ENCODE assay signal across 10 cellular contexts in the genomic region with DNA sequence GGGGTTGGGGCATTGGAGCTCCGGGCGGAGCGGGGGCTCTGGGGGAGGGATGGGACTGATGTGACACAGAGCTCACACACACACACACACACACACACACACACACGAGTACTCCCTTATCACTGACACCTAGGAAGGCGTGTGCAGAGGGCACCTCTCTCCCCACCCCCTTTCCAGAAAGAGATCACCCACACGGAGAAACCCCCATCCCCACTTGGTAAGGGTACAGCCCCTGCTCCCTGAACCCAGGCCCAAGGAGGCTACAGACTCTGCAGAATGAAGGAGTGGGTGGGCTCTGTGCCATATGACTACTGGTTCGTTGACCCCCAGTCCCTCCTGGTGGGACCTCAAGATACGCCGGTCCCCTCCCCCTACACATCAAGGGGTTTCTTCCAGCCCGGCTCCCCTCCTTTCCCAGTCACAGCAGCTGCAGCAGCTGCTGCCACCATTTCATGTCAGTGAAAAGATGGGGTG. TPM values are rescaled to one million over a fixed set of nuclear protein-coding genes. Genes with fewer than 3 reads are reported as not detected.
A peak's percentile ranks its signal among the peaks of the same experiment; 100 is the strongest.
DNase-seq lines count a peak whose midpoint lies in the region; ATAC-seq and TF ChIP-seq lines count a peak whose summit lies in the region.
"Had no signal": no experiment of that assay in that cellular context is flagged by ENCODE, and none has a peak within 500 bp of the region (broad histone marks: within the 10 kb centered on the region; RNA-seq: fewer than 3 reads in every experiment).

No MANE protein-coding gene starts in this region.

- H3K4me1 Mint-ChIP-seq in nephron = peaks cover 60% of the 10 kb centered on the region

- CTCF ChIA-PET in mammary epithelial cell (lab: Charles Lee; ENCODE audit: low non-redundant PET) = no interaction called here

- peak overlapping the region; percentile 43 for H3K4me2 ChIP-seq in mammary epithelial cell (ENCODE audit: insufficient read depth, low read depth, low read length)

- H3K9ac ChIP-seq in mammary epithelial cell (ENCODE audit: insufficient read depth, low read length) = no peak overlapping the region

- in situ Hi-C loops in mammary epithelial cell (cut with MboI; ENCODE audit: low sequenced_read_pairs in 2 of 2) = no loop called here

- WGBS in heart left ventricle, 4 donors = 16 to 37% (median 22%) methylated on average over 8 to 10 of the region's 10 CpGs
- WGBS in mammary epithelial cell (ENCODE audit: low coverage, missing lambda C conversion rate) = 63% methylated on average over 4 of the region's 10 CpGs
- 11% methylated on average over 10 of the region's 10 CpGs for WGBS in urinary bladder

- peak overlapping the region; percentile 81 to 89 (median 83) for H3K4me3 Mint-ChIP-seq in nephron

- H3K27me3 ChIP-seq in heart left ventricle (peaks cover 0 to 31% (median 19%) of the 10 kb centered on the region in 9 donors), mammary epithelial cell (ENCODE audit: insufficient read depth, low read length) (peaks cover 15% of the 10 kb centered on the region)

- TF ChIP-seq CTCF in heart left ventricle (IDR thresholded peaks at IDR 0.05) (no peak), mammary epithelial cell (conservative IDR thresholded peaks at IDR 0.05 in 1 of 2, IDR thresholded peaks at IDR 0.05 in 1 of 2; ENCODE audit: extremely low read depth in 1 of 2, insufficient read depth in 1 of 2, low read depth in 1 of 2, low read length in 2 of 2) (no peak), nephron (IDR thresholded peaks at IDR 0.05; ENCODE audit: unreplicated experiment in 3 of 3) (no peak)

- peaks cover 50% of the 10 kb centered on the region for H3K27me3 Mint-ChIP-seq in nephron (ENCODE audit: low read depth)

- H3K9me3 Mint-ChIP-seq in nephron = no peaks in the 10 kb centered on the region

- H3K27ac ChIP-seq in heart left ventricle (peak overlapping the region in 1 of 12 donors; percentile 79), mammary epithelial cell (ENCODE audit: insufficient read depth, low read depth, low read length) (no peak overlapping the region), urinary bladder (ENCODE audit: low read depth) (no peak overlapping the region)

- H4K20me1 ChIP-seq in mammary epithelial cell (ENCODE audit: insufficient read depth, low read length) = no peaks in the 10 kb centered on the region

- H3K9me3 ChIP-seq in heart left ventricle = no peaks in the 10 kb centered on the region
- no peaks in the 10 kb centered on the region for H3K9me3 ChIP-seq in mammary epithelial cell (replicated peaks; ENCODE audit: insufficient read depth, low read length)

- BruUV-seq in mammary epithelial cell (replicated peaks; lab: Mats Ljungman, UMichigan) = no TSS peak

- TF ChIP-seq POLR2A in heart left ventricle (IDR thresholded peaks at IDR 0.05) = no peak

- ATAC-seq in heart left ventricle (no peak), Right ventricle myocardium superior (ENCODE audit: poor library complexity) (no peak), GM21723 (IDR thresholded peaks at IDR 0.05; ENCODE audit: unreplicated experiment) (no peak)

- dilution Hi-C loops in mammary epithelial cell (cut with HindIII; ENCODE audit: low sequenced_read_pairs) = no loop called here

- H3K4me1 ChIP-seq in heart left ventricle (peaks cover 0 to 55% (median 27%) of the 10 kb centered on the region in 12 donors), mammary epithelial cell (ENCODE audit: insufficient read depth, low read length) (peaks cover 8% of the 10 kb centered on the region), urinary bladder (ENCODE audit: insufficient read depth) (no peaks in the 10 kb centered on the region)

- H2AFZ ChIP-seq in mammary epithelial cell (ENCODE audit: low read depth, low read length) = no peak overlapping the region

- no peak for DNase-seq in heart left ventricle
- no peak for DNase-seq in Right ventricle myocardium superior
- no peak for DNase-seq in mammary epithelial cell
- DNase-seq in activated CD4-positive, CD25-positive, alpha-beta regulatory T cell treated with anti-CD3 and anti-CD28 coated beads, Interleukin-2, amount 50 U/mL, for 72 hours = no peak
- no peak for DNase-seq in NCI-H774 (lab: John Stamatoyannopoulos, UW)
- DNase-seq: activated gamma-delta T cell, C1 segment of cervical spinal cord had no signal

- no peaks in the 10 kb centered on the region for H3K36me3 ChIP-seq in heart left ventricle
- H3K36me3 ChIP-seq in mammary epithelial cell (ENCODE audit: insufficient read depth, low read length) = no peaks in the 10 kb centered on the region
- H3K36me3 ChIP-seq in urinary bladder (ENCODE audit: insufficient read depth) = no peaks in the 10 kb centered on the region

- no peaks in the 10 kb centered on the region for H3K36me3 Mint-ChIP-seq in nephron (ENCODE audit: low read depth)

- intact Hi-C loops in heart left ventricle (cut with DNase I) = no loop called here
- intact Hi-C loops in Right ventricle myocardium superior (cut with DNase I) = no loop called here
- intact Hi-C loops in mammary epithelial cell (cut with micrococcal nuclease) = no loop called here

- no peaks in the 10 kb centered on the region for H3K79me2 ChIP-seq in mammary epithelial cell (ENCODE audit: insufficient read depth, low read length)

- H3K4me3 ChIP-seq in heart left ventricle = peak overlapping the region in 9 of 12 donors; percentile 5 to 56 (median 42)
- no peak overlapping the region for H3K4me3 ChIP-seq in mammary epithelial cell (replicated peaks in 1 of 3; ENCODE audit: insufficient read depth in 1 of 3, low read depth in 2 of 3, low read length in 3 of 3)
- peak overlapping the region; percentile 37 for H3K4me3 ChIP-seq in urinary bladder (ENCODE audit: low read depth, low read length)

- H3K27ac Mint-ChIP-seq in nephron = no peak overlapping the region

RNA-seq across cellular contexts. Expression of gene ARHGAP23, which starts 8.7 kb away (rescaled TPM):
- total RNA-seq in heart left ventricle (10 to 100 TPM; 28.0 to 72.3 (median 66.3) TPM), Right ventricle myocardium superior (58.3 TPM), mammary epithelial cell (10 to 100 TPM; 30.5 to 43.0 TPM), urinary bladder (53.8 TPM)
- polyA plus RNA-seq in heart left ventricle (10 to 100 TPM; 34.4 to 73.1 TPM), mammary epithelial cell (11.4 TPM), urinary bladder (39.8 TPM)
- polyA minus RNA-seq in mammary epithelial cell = 28.8 TPM

Comparison
In these comparisons a context has a peak if more than half of its experiments do, and no peak if none do; other contexts are left out.
1. H3K4me3 ChIP-seq: peak in heart left ventricle (9 of 12) and urinary bladder (single experiment); none in mammary epithelial cell (0 of 3).